In the genomic region with DNA sequence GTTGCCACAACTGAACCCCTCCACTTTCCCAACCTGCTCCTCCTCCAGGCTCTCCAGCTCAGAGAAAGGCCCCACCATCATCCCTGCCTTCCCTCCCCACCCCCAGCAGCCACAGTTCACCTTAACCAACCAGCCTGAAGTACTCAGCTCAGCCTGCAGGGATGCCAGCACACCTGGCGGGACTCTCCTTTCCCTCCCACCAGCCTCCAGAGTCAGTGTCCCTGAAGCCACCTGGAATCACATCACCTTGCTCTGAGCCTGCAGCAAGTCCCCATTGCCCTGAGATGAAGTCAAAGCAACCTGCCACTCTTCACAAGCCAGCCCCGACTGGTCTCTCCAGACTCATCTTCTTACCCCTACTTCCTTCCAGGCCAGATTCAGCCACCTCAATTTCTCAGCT, we compare ENCODE assay signal across 25 cellular contexts. TPM values are rescaled to one million over a fixed set of nuclear protein-coding genes. Genes with fewer than 3 reads are reported as not detected.
DNase-seq lines count a peak whose midpoint lies in the region; ATAC-seq, FAIRE-seq and TF ChIP-seq lines count a peak whose summit lies in the region.
"Had no signal": no experiment of that assay in that cellular context is flagged by ENCODE, and none has a peak within 500 bp of the region (broad histone marks: within the 10 kb centered on the region; RNA-seq: fewer than 3 reads in every experiment).

No MANE protein-coding gene starts in this region.

- H4K20me1 ChIP-seq in GM23338 (replicated peaks; ENCODE audit: insufficient read depth) = no peaks in the 10 kb centered on the region
- no peaks in the 10 kb centered on the region for H4K20me1 ChIP-seq in keratinocyte (ENCODE audit: control insufficient read depth, extremely low read depth, insufficient read depth, low read length)

- 75 to 76% methylated on average over 2 of the region's 2 CpGs for WGBS in sigmoid colon, 2 donors

- H3K79me2 ChIP-seq in GM23338 (replicated peaks; ENCODE audit: insufficient read depth) (no peaks in the 10 kb centered on the region), keratinocyte (ENCODE audit: control insufficient read depth, insufficient read depth, low read length) (no peaks in the 10 kb centered on the region)

- no peaks in the 10 kb centered on the region for H3K9me1 ChIP-seq in keratinocyte (ENCODE audit: control insufficient read depth, extremely low read depth, insufficient read depth, low read length)

- H3K4me2 ChIP-seq in GM23338 (no peak overlapping the region), keratinocyte (ENCODE audit: control insufficient read depth, extremely low read depth, insufficient read depth, low read depth, low read length) (peak overlapping the region; percentile 62)

- TF ChIP-seq CTCF in GM23338 (conservative IDR thresholded peaks at IDR 0.05; ENCODE audit: low read depth in 2 of 2) (peak in 1 of 2 experiments; percentile 18; a peak in 1 of 4 replicates), WTC11 (IDR thresholded peaks at IDR 0.05) (no peak), keratinocyte (optimal IDR thresholded peaks at IDR 0.05 in 1 of 3, IDR thresholded peaks at IDR 0.05 in 1 of 3, conservative IDR thresholded peaks at IDR 0.05 in 1 of 3; ENCODE audit: extremely low read depth in 1 of 3, insufficient read depth in 2 of 3, low read length in 3 of 3) (peak in 2 of 3 experiments; percentile 19 to 69), sigmoid colon (IDR thresholded peaks at IDR 0.05) (no peak)

- dilution Hi-C loops in keratinocyte (cut with MboI; ENCODE audit: extremely low pct_ligation_motif_present, low sequenced_read_pairs) = no loop called here

- H3K4me1 Mint-ChIP-seq in GM23338 (peaks cover 43% of the 10 kb centered on the region), WTC11 (peaks cover 56% of the 10 kb centered on the region)

- intact Hi-C loops in sigmoid colon (cut with DNase I) = no loop called here

- no peak overlapping the region for H2AFZ ChIP-seq in GM23338
- peak overlapping the region; percentile 62 for H2AFZ ChIP-seq in keratinocyte (ENCODE audit: control insufficient read depth, low read length)

- no peaks in the 10 kb centered on the region for H3F3A ChIP-seq in GM23338 (replicated peaks; ENCODE audit: low read depth)

- no peaks in the 10 kb centered on the region for H3K36me3 ChIP-seq in GM23338 (ENCODE audit: insufficient read depth)
- H3K36me3 ChIP-seq in keratinocyte (ENCODE audit: control insufficient read depth in 2 of 2, extremely low read depth in 1 of 2, insufficient read depth in 2 of 2, low read length in 2 of 2) = no peaks in the 10 kb centered on the region
- no peaks in the 10 kb centered on the region for H3K36me3 ChIP-seq in sigmoid colon
- H3K36me3 ChIP-seq: brain microvascular endothelial cell, gastroesophageal sphincter, left lung had no signal

- no peak overlapping the region for H3K4me3 ChIP-seq in GM23338
- peak overlapping the region in 1 of 3 experiments; percentile 7 for H3K4me3 ChIP-seq in keratinocyte (ENCODE audit: control insufficient read depth in 2 of 3, extremely low read depth in 1 of 3, insufficient read depth in 2 of 3, low read depth in 1 of 3, low read length in 3 of 3)
- H3K4me3 ChIP-seq in sigmoid colon = no peak overlapping the region
- H3K4me3 ChIP-seq: gastroesophageal sphincter, left lung had no signal

- no peaks in the 10 kb centered on the region for H3K9me3 Mint-ChIP-seq in GM23338
- no peaks in the 10 kb centered on the region for H3K9me3 Mint-ChIP-seq in WTC11
- H3K9me3 Mint-ChIP-seq: activated CD4-positive, alpha-beta T cell treated with anti-CD3 and anti-CD28 coated beads, Interleukin-2, amount 10 ng/mL, durations not matched to agents 24 days and 14 days; activated T-cell treated with anti-CD3 and anti-CD28 coated beads, Interleukin-2, amount 50 U/mL, for 4 hours; immature natural killer cell; mesothelial cell of epicardium; naive thymus-derived CD8-positive, alpha-beta T cell; stimulated activated naive CD8-positive, alpha-beta T cell treated with anti-CD3 and anti-CD28 coated beads, Interleukin-15, amount 100 ng/mL, for 72 hours; T-helper 2 cell treated with Interferon-gamma antibody and Interleukin-4, amounts not matched to agents 5 μg/mL and 100 μg/mL, for 36 hours had no signal

- no peak overlapping the region for H3K27ac Mint-ChIP-seq in GM23338
- no peak overlapping the region for H3K27ac Mint-ChIP-seq in WTC11
- H3K27ac Mint-ChIP-seq: activated CD4-positive, alpha-beta T cell treated with anti-CD3 and anti-CD28 coated beads, Interleukin-2, amount 10 ng/mL, durations not matched to agents 24 days and 14 days; T-helper 2 cell treated with Interferon-gamma antibody and Interleukin-4, amounts not matched to agents 5 μg/mL and 100 μg/mL, for 36 hours had no signal

- H3K27me3 Mint-ChIP-seq in GM23338 (ENCODE audit: insufficient read depth, low read depth, poor library complexity) (peaks cover 11% of the 10 kb centered on the region), WTC11 (ENCODE audit: low read depth) (peaks cover 14% of the 10 kb centered on the region)

- peak; percentile 65 for ATAC-seq in GM23338
- ATAC-seq in WTC11 = peak; percentile 51
- no peak for ATAC-seq in HG03442 (IDR thresholded peaks at IDR 0.05; ENCODE audit: unreplicated experiment)
- ATAC-seq: activated T-cell treated with anti-CD3 and anti-CD28 coated beads, Interleukin-2, amount 50 U/mL, for 4 hours; gastroesophageal sphincter; left lung; naive thymus-derived CD8-positive, alpha-beta T cell; stimulated activated naive CD8-positive, alpha-beta T cell treated with anti-CD3 and anti-CD28 coated beads, Interleukin-15, amount 100 ng/mL, for 72 hours had no signal

- POLR2A ChIA-PET in WTC11 (lab: Charles Lee) = interaction anchor here (0.6 kb wide), 1 partner anchor 1013 kb away, joined by 3 read pairs; no protein-coding TSS in a partner anchor

- CTCF ChIA-PET in WTC11 (lab: Charles Lee) = interaction anchor here (0.9 to 14.1 kb wide), 12 partner anchors 10 to 857 kb away, joined by 3 to 279 read pairs (median 6); no protein-coding TSS in a partner anchor

- H3K4me3 Mint-ChIP-seq in GM23338 = no peak overlapping the region
- H3K4me3 Mint-ChIP-seq in WTC11 = no peak overlapping the region
- H3K4me3 Mint-ChIP-seq: activated CD4-positive, alpha-beta T cell treated with anti-CD3 and anti-CD28 coated beads, Interleukin-2, amount 10 ng/mL, durations not matched to agents 24 days and 14 days; activated T-cell treated with anti-CD3 and anti-CD28 coated beads, Interleukin-2, amount 50 U/mL, for 4 hours; immature natural killer cell; mesothelial cell of epicardium; naive thymus-derived CD8-positive, alpha-beta T cell; stimulated activated naive CD8-positive, alpha-beta T cell treated with anti-CD3 and anti-CD28 coated beads, Interleukin-15, amount 100 ng/mL, for 72 hours; T-helper 2 cell treated with Interferon-gamma antibody and Interleukin-4, amounts not matched to agents 5 μg/mL and 100 μg/mL, for 36 hours had no signal

- no peaks in the 10 kb centered on the region for H3K27me3 ChIP-seq in GM23338 (ENCODE audit: insufficient read depth)
- no peaks in the 10 kb centered on the region for H3K27me3 ChIP-seq in keratinocyte (ENCODE audit: control insufficient read depth, extremely low read depth, insufficient read depth, low read length)
- H3K27me3 ChIP-seq in sigmoid colon = peaks cover 0 to 65% (median 27%) of the 10 kb centered on the region in 3 donors
- H3K27me3 ChIP-seq: brain microvascular endothelial cell had no signal

- TF ChIP-seq EP300 in sigmoid colon (IDR thresholded peaks at IDR 0.05) = no peak

- H3K4me1 ChIP-seq in GM23338 (ENCODE audit: insufficient read depth) (peaks cover 39% of the 10 kb centered on the region), keratinocyte (ENCODE audit: control insufficient read depth, extremely low read depth, insufficient read depth, low read length) (peaks cover 36% of the 10 kb centered on the region), sigmoid colon (no peaks in the 10 kb centered on the region)
- H3K4me1 ChIP-seq: gastroesophageal sphincter, left lung had no signal

- no peaks in the 10 kb centered on the region; the same call in 2 of the 3 replicates for H3K36me3 Mint-ChIP-seq in GM23338 (ENCODE audit: low read depth)
- H3K36me3 Mint-ChIP-seq in WTC11 = no peaks in the 10 kb centered on the region
- H3K36me3 Mint-ChIP-seq: immature natural killer cell, mesothelial cell of epicardium had no signal

- H3K9me3 ChIP-seq in keratinocyte (ENCODE audit: control insufficient read depth, low read depth, low read length) (no peaks in the 10 kb centered on the region), sigmoid colon (no peaks in the 10 kb centered on the region)
- H3K9me3 ChIP-seq: gastroesophageal sphincter, left lung had no signal

- peak overlapping the region; percentile 42 for H3K9ac ChIP-seq in keratinocyte (ENCODE audit: control insufficient read depth, extremely low read depth, insufficient read depth, low read length)

- TF ChIP-seq POLR2A in sigmoid colon (IDR thresholded peaks at IDR 0.05) = no peak

- H3K27ac ChIP-seq in GM23338 (ENCODE audit: low read depth) (no peak overlapping the region), keratinocyte (ENCODE audit: control insufficient read depth, insufficient read depth, low read length) (peak overlapping the region; percentile 87), sigmoid colon (no peak overlapping the region)
- H3K27ac ChIP-seq: brain microvascular endothelial cell, gastroesophageal sphincter, left lung had no signal

- DNase-seq in ELF-1 (ENCODE audit: low read depth, low spot score) (peak; percentile 44), GM23338 (ENCODE audit: low spot score) (peak; percentile 60), WTC11 (ENCODE audit: low spot score) (no peak), keratinocyte (ENCODE audit: low read depth, low spot score) (peak; percentile 42), sigmoid colon (no peak), ureter (ENCODE audit: low spot score) (no peak), NCI-H146 treated with DMSO at 0.1 percent for 48 hours (lab: John Stamatoyannopoulos, UW; ENCODE audit: unreplicated experiment) (no peak)
- DNase-seq: activated CD4-positive, alpha-beta T cell treated with anti-CD3 and anti-CD28 coated beads, Interleukin-2, amount 10 ng/mL, durations not matched to agents 24 days and 14 days; activated T-cell treated with anti-CD3 and anti-CD28 coated beads, Interleukin-2, amount 50 U/mL, for 4 hours; brain microvascular endothelial cell; effector CD8-positive, alpha-beta T cell; hippocampal formation; immature natural killer cell; left lung; naive thymus-derived CD8-positive, alpha-beta T cell; NCI-H1092; NCI-H187; NCI-H82; occipital lobe; stimulated activated naive CD8-positive, alpha-beta T cell treated with anti-CD3 and anti-CD28 coated beads, Interleukin-15, amount 100 ng/mL, for 72 hours had no signal

- no peak for FAIRE-seq in keratinocyte (lab: Jason Lieb, UNC)
- FAIRE-seq: D721Med had no signal

- no peaks in the 10 kb centered on the region for H3K9me2 ChIP-seq in GM23338 (ENCODE audit: insufficient read depth)

RNA-seq across cellular contexts. Expression of gene ZC3H12A, which starts 26.2 kb away (rescaled TPM):
- 7.0 and 9.3 TPM in 2 replicates for total RNA-seq in GM23338 (2014; rRNA removed; shearing (Covaris generic))
- polyA plus RNA-seq in GM23338 (2016; fragmentation: Nextera tagmentation; extraction: Ambion mirVana) = 7.3 and 9.0 TPM in 2 replicates
- total RNA-seq in WTC11 (2021) = 8.4 to 10.9 TPM (median 9.6 TPM) in 3 replicates
- polyA plus RNA-seq in keratinocyte = 17.5 to 55.5 TPM (median 24.4 TPM) in 3 replicates
- polyA plus RNA-seq in keratinocyte (2011; ENCODE audit: low read depth) = 6.5 TPM
- polyA plus RNA-seq in keratinocyte (2011; cell fraction: cytosol; rRNA removed) = 13.2 and 25.4 TPM in 2 replicates
- polyA plus RNA-seq in keratinocyte (2011; cell fraction: nucleus; rRNA removed) = 80.2 and 112 TPM in 2 replicates
- 12.7 and 22.0 TPM in 2 replicates for polyA plus RNA-seq in keratinocyte (2012; ENCODE audit: low replicate concordance)
- polyA minus RNA-seq in keratinocyte = 20.3 to 30.9 TPM (median 21.1 TPM) in 3 replicates
- 23.2 TPM for polyA minus RNA-seq in keratinocyte (2011; cell fraction: cytosol; rRNA and poly(A)+ RNA removed)
- polyA minus RNA-seq in keratinocyte (2011; cell fraction: nucleus; rRNA and poly(A)+ RNA removed) = 45.8 and 47.0 TPM in 2 replicates
- 10 to 100 TPM in 1 of 4 donors, 1 to 10 TPM in 3; 7.4 to 25.8 (median 8.5) TPM for total RNA-seq in sigmoid colon
- 10 to 100 TPM; 14.4 to 72.4 (median 15.3) TPM for polyA plus RNA-seq in sigmoid colon
- 56.6 TPM for total RNA-seq in ureter

Comparison
In these comparisons a context has a peak if more than half of its experiments do, and no peak if none do; other contexts are left out.
1. DNase-seq: peak in ELF-1 (single experiment), GM23338 (single experiment) and keratinocyte (single experiment); none in WTC11 (single experiment), sigmoid colon (single experiment), ureter (single experiment) and NCI-H146 treated with DMSO at 0.1 percent for 48 hours (single experiment).
2. CTCF ChIP-seq: peak in keratinocyte (2 of 3); none in WTC11 (single experiment) and sigmoid colon (0 of 4).